In the genomic region with DNA sequence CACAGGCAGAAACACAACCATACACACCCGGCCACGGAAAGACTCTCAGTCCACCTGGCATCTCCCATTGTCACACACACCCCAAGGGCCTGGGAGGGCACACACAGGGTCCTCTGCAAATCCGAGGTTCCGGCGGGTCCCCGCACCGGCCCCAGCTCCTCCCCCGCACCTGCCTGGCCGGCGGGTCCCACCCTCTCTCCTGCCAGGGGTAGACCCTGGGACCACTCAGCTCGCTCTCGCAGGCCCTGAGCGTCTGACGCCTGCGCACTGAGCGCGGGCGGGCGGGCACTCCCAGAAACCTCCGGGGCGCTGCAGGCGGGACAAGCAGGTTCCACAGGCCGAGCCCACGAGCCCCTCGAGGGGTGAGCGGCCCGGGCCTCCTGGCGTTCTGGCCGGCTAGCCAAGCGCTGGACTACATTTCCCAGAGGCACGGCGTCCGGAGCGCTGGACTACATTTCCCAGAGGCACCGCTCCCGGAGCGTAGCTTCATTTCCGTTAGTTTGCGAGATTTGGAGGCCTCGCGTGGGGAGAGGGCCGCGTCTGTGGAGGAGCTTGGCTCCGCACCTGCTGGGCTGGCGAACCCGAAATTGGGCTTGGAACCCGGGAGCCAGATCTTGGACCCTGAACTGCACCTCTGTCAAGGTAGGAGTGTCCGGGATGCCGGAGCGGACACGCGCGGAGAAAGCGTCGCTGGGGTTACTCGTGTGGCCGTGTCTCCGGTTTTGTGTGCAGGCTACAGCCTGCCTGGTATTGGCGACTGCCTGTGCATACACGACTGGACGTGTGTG, we compare ENCODE assay signal across 8 cellular contexts. TPM values are rescaled to one million over a fixed set of nuclear protein-coding genes. Genes with fewer than 3 reads are reported as not detected.
DNase-seq lines count a peak whose midpoint lies in the region; ATAC-seq and TF ChIP-seq lines count a peak whose summit lies in the region.

Gene ZNF420 (plus strand): TSS at position 505 of the 788 bp plus-strand sequence. CDS start 10,686 bp downstream, outside the sequence.

- DNase-seq in NCI-H1436 treated with DMSO at 0.1 percent for 48 hours (lab: John Stamatoyannopoulos, UW) (peak; percentile 65), T follicular helper cell (ENCODE audit: low read depth) (peak; percentile 83), adrenal gland (peak; percentile 91 to 98 (median 96)), heart left ventricle (peak; percentile 94 to 97 (median 96)), trophoblast cell (peak; percentile 96 to 97), transverse colon (peak; percentile 94)

- peak within 1 kb of the TSS; percentile 98 for H2AFZ ChIP-seq in trophoblast cell (ENCODE audit: insufficient read depth, low read length, poor library complexity)

- no peak within 1 kb of the TSS for H3K23ac ChIP-seq in trophoblast cell (ENCODE audit: low read length)

- WGBS in adrenal gland, 4 donors, result 0 to 10% (median 0%) methylated on average over 2 to 61 of the region's 61 CpGs
- WGBS in heart left ventricle, 4 donors, result 0 to 1% (median 0%) methylated on average over 38 to 61 of the region's 61 CpGs
- WGBS in trophoblast cell (ENCODE audit: extremely low coverage, insufficient coverage, insufficient read length), result no CpG with 5 or more reads among the region's 61 CpGs
- 1% methylated on average over 28 of the region's 61 CpGs; no CpG with 5 or more reads in 1 of the 2 donors for WGBS in transverse colon (ENCODE audit: low coverage in 1 of 2), 2 donors

- peak within 1 kb of the TSS; percentile 65 for H4K12ac ChIP-seq in trophoblast cell (ENCODE audit: low read depth, low read length)

- peak; percentile 41 to 71 for TF ChIP-seq POLR2A in adrenal gland (IDR thresholded peaks at IDR 0.05)
- TF ChIP-seq POLR2A in heart left ventricle (IDR thresholded peaks at IDR 0.05), result peak in 1 of 2 donors; percentile 64
- peak; percentile 47 for TF ChIP-seq POLR2A in transverse colon (IDR thresholded peaks at IDR 0.05)

- peak within 1 kb of the TSS; percentile 84 for H3K9ac ChIP-seq in trophoblast cell (ENCODE audit: low read length)

- peak within 1 kb of the TSS; percentile 89 for H3K4me2 ChIP-seq in trophoblast cell (ENCODE audit: low read length)

- H3K79me1 ChIP-seq in trophoblast cell (ENCODE audit: low read length), result peaks cover 3% of the 10 kb centered on the region

- H2BK5ac ChIP-seq in trophoblast cell (ENCODE audit: low read depth, low read length, poor library complexity), result peak within 1 kb of the TSS; percentile 31

- H3K4ac ChIP-seq in trophoblast cell (ENCODE audit: low read depth, low read length), result peak within 1 kb of the TSS; percentile 70

- H3K18ac ChIP-seq in trophoblast cell (ENCODE audit: low read length), result peak within 1 kb of the TSS; percentile 58

- H3K4me1 ChIP-seq in adrenal gland (replicated peaks in 1 of 2), result peaks cover 7 to 15% of the 10 kb centered on the region in 2 donors
- H3K4me1 ChIP-seq in heart left ventricle, result peaks cover 0 to 28% (median 15%) of the 10 kb centered on the region in 12 donors
- peaks cover 0 to 5% of the 10 kb centered on the region in 2 experiments for H3K4me1 ChIP-seq in trophoblast cell (ENCODE audit: control insufficient read depth in 1 of 2, insufficient read depth in 2 of 2, low read length in 2 of 2)
- H3K4me1 ChIP-seq in transverse colon, result peaks cover 8 to 10% (median 9%) of the 10 kb centered on the region in 4 donors

- H3K27me3 ChIP-seq in adrenal gland (no peaks in the 10 kb centered on the region), heart left ventricle (no peaks in the 10 kb centered on the region), trophoblast cell (ENCODE audit: insufficient read depth, low read length) (no peaks in the 10 kb centered on the region), transverse colon (no peaks in the 10 kb centered on the region)

- H3K27ac ChIP-seq in adrenal gland (peak within 1 kb of the TSS; percentile 30 to 88 (median 80)), heart left ventricle (peak within 1 kb of the TSS; percentile 45 to 93 (median 86)), trophoblast cell (ENCODE audit: low read depth, low read length) (no peak within 1 kb of the TSS), transverse colon (peak within 1 kb of the TSS; percentile 78 to 89 (median 84))

- H3K9me3 ChIP-seq in adrenal gland (replicated peaks in 1 of 3), result peaks cover 0 to 7% (median 0%) of the 10 kb centered on the region in 3 donors
- peaks cover 0 to 26% (median 14%) of the 10 kb centered on the region in 12 donors for H3K9me3 ChIP-seq in heart left ventricle
- no peaks in the 10 kb centered on the region for H3K9me3 ChIP-seq in trophoblast cell (ENCODE audit: insufficient read depth, low read depth, low read length)
- H3K9me3 ChIP-seq in transverse colon, result peaks cover 12 to 16% of the 10 kb centered on the region in 2 donors

- in situ Hi-C loops in transverse colon (cut with MboI; ENCODE audit: low pct_ligation_motif_present in 1 of 4, low pct_unique_long_range_greater_than_20kb in 1 of 4, low sequenced_read_pairs in 3 of 4), result no loop called here

- peaks cover 4% of the 10 kb centered on the region for H3K79me2 ChIP-seq in trophoblast cell (ENCODE audit: control insufficient read depth, insufficient read depth, low read length, poor library complexity)

- H4K91ac ChIP-seq in trophoblast cell (ENCODE audit: low read depth, low read length), result peak within 1 kb of the TSS; percentile 8

- intact Hi-C loops in adrenal gland (cut with DNase I) (no loop called here), heart left ventricle (cut with DNase I) (loop anchor here in 5 of 10 donors (1.0 to 10.0 kb wide), 10 partner anchors 71 to 161 kb away; partner anchors contain the start of genes ZNF585A (in 2 of the 5), ZNF383 (in 1 of the 5), ZNF568 (in 1 of the 5) and ZNF829 (in 1 of the 5)), transverse colon (cut with DNase I; ENCODE audit: low total_unique reads) (no loop called here)

- ATAC-seq in HG02798 (IDR thresholded peaks at IDR 0.05; ENCODE audit: poor library complexity, unreplicated experiment), result peak; percentile 97
- peak; percentile 99 for ATAC-seq in heart left ventricle

- H3K36me3 ChIP-seq in adrenal gland (replicated peaks in 1 of 2), result no peaks in the 10 kb centered on the region
- peaks cover 0 to 16% (median 1%) of the 10 kb centered on the region in 9 donors for H3K36me3 ChIP-seq in heart left ventricle
- H3K36me3 ChIP-seq in trophoblast cell (ENCODE audit: control insufficient read depth in 1 of 2, insufficient read depth in 2 of 2, low read length in 2 of 2), result no peaks in the 10 kb centered on the region
- H3K36me3 ChIP-seq in transverse colon, result peaks cover 0 to 13% (median 2%) of the 10 kb centered on the region in 4 donors

- H3K4me3 ChIP-seq in GM12875 (ENCODE audit: low read depth, low read length) (peak within 1 kb of the TSS; percentile 71), adrenal gland (peak within 1 kb of the TSS; percentile 47 to 95 (median 80)), heart left ventricle (peak within 1 kb of the TSS; percentile 62 to 89 (median 78)), trophoblast cell (ENCODE audit: low read depth, low read length) (peak within 1 kb of the TSS; percentile 91), transverse colon (peak within 1 kb of the TSS; percentile 55 to 80 (median 76))

- H3K14ac ChIP-seq in trophoblast cell (ENCODE audit: low read length), result peak within 1 kb of the TSS; percentile 80

- H2BK120ac ChIP-seq in trophoblast cell (ENCODE audit: insufficient read depth, low read length, poor library complexity), result peak within 1 kb of the TSS; percentile 43

- TF ChIP-seq EP300 in transverse colon (IDR thresholded peaks at IDR 0.05; ENCODE audit: low read depth), result no peak

- peak within 1 kb of the TSS; percentile 88 for H4K8ac ChIP-seq in trophoblast cell (ENCODE audit: low read depth, low read length)

- no peak within 1 kb of the TSS for H2BK12ac ChIP-seq in trophoblast cell (ENCODE audit: low read length)

- TF ChIP-seq CTCF in GM12875 (IDR thresholded peaks at IDR 0.05; ENCODE audit: borderline replicate concordance, insufficient read depth, low read depth, low read length) (no peak), adrenal gland (IDR thresholded peaks at IDR 0.05) (no peak), heart left ventricle (IDR thresholded peaks at IDR 0.05) (peak in 2 of 12 donors; percentile 11 to 14), transverse colon (IDR thresholded peaks at IDR 0.05) (no peak)

- no peak within 1 kb of the TSS for H2AK5ac ChIP-seq in trophoblast cell (ENCODE audit: low read length)

RNA-seq across cellular contexts. Expression of gene ZNF420, which starts in this region (rescaled TPM):
- total RNA-seq in adrenal gland (10 to 100 TPM in 6 of 8 donors, 1 to 10 TPM in 2; 7.7 to 20.6 (median 13.3) TPM), heart left ventricle (1 to 10 TPM; 1.9 to 9.3 (median 7.8) TPM), transverse colon (1 to 10 TPM in 3 of 4 donors, not detected in 1; 1.4 to 7.5 (median 4.9) TPM)
- polyA plus RNA-seq in adrenal gland (10 to 100 TPM in 1 of 3 donors, 1 to 10 TPM in 2; 3.0 to 10.6 (median 3.6) TPM), heart left ventricle (1 to 10 TPM; 1.7 to 6.7 TPM)
- 5.1 and 5.5 TPM in 2 replicates for polyA plus RNA-seq in trophoblast cell (2013)
